Comparison of ENCODE assay signal across 17 cellular contexts in genomic region chrX:40501456-40501855, GRCh38.
DNase-seq lines count a peak whose midpoint lies in the region; ATAC-seq, FAIRE-seq and TF ChIP-seq lines count a peak whose summit lies in the region.
"Had no signal": no experiment of that assay in that cellular context is flagged by ENCODE, and none has a peak within 500 bp of the region (broad histone marks: within the 10 kb centered on the region; RNA-seq: fewer than 3 reads in every experiment).

No MANE protein-coding gene starts in this region.

- no peak overlapping the region for H4K8ac ChIP-seq in IMR-90 (ENCODE audit: low read depth in 2 of 2, low read length in 2 of 2)

- H3K4me1 Mint-ChIP-seq in progenitor cell of endocrine pancreas (ENCODE audit: low read depth) (no peaks in the 10 kb centered on the region), T-cell (no peaks in the 10 kb centered on the region)
- H3K4me1 Mint-ChIP-seq: CD4-positive, alpha-beta memory T cell had no signal

- H3K9me3 Mint-ChIP-seq in progenitor cell of endocrine pancreas (ENCODE audit: low read depth) (peaks cover 9% of the 10 kb centered on the region), T-cell (no peaks in the 10 kb centered on the region)
- H3K9me3 Mint-ChIP-seq: CD4-positive, alpha-beta memory T cell; HFFc6 had no signal

- H3K4me3 ChIP-seq in IMR-90 (ENCODE audit: insufficient read depth, low read depth, low read length) = no peak overlapping the region
- H3K4me3 ChIP-seq: HAP-1 had no signal

- ATAC-seq in IMR-90 (ENCODE audit: low read depth) (no peak), T-cell (replicated peaks in 1 of 4) (no peak)

- no peak for TF ChIP-seq POLR2A in IMR-90 (IDR thresholded peaks at IDR 0.05; ENCODE audit: low read depth, low read length)

- no peaks in the 10 kb centered on the region for H3K36me3 ChIP-seq in IMR-90 (ENCODE audit: control insufficient read depth, insufficient read depth, low read length)
- H3K36me3 ChIP-seq: HAP-1 had no signal

- no peak overlapping the region for H2AK9ac ChIP-seq in IMR-90 (replicated peaks; ENCODE audit: low read depth, low read length, poor library complexity)

- H3K4me2 ChIP-seq in IMR-90 (ENCODE audit: low read depth, low read length) = no peak overlapping the region

- no peak overlapping the region for H3K27ac ChIP-seq in IMR-90 (ENCODE audit: insufficient read depth, low read length)

- CTCF ChIA-PET in IMR-90 (lab: Yijun Ruan, JAX) (no interaction called here), T-cell (lab: Charles Lee) (interaction anchor here in 1 of 2 donors (1.0 kb wide), 1 partner anchor 43 kb away, joined by 3 read pairs; no protein-coding TSS in a partner anchor)

- H3K27me3 Mint-ChIP-seq in progenitor cell of endocrine pancreas (no peaks in the 10 kb centered on the region), T-cell (peaks cover 0 to 26% of the 10 kb centered on the region in 2 donors)
- H3K27me3 Mint-ChIP-seq: CD4-positive, alpha-beta memory T cell had no signal

- H3K79me1 ChIP-seq in IMR-90 (ENCODE audit: low read depth in 1 of 2, low read length in 2 of 2) = no peaks in the 10 kb centered on the region

- DNase-seq in IMR-90 = no peak
- DNase-seq in NCI-H69 (lab: John Stamatoyannopoulos, UW) = peak; percentile 14
- DNase-seq in posterior vena cava (ENCODE audit: low spot score) = peak; percentile 53
- no peak for DNase-seq in progenitor cell of endocrine pancreas (ENCODE audit: low spot score, unreplicated experiment)
- no peak for DNase-seq in T-cell
- DNase-seq in D721Med (ENCODE audit: insufficient read length, low spot score) = no peak
- DNase-seq: Calu3; CD4-positive, alpha-beta memory T cell; COR-L47; DMS153; DND-41; GOT3; HFFc6 had no signal

- no peak overlapping the region for H2BK20ac ChIP-seq in IMR-90 (ENCODE audit: low read depth, low read length)

- no peak overlapping the region for H4K91ac ChIP-seq in IMR-90 (ENCODE audit: insufficient read depth, low read depth, low read length)

- no peak overlapping the region for H3K18ac ChIP-seq in IMR-90 (ENCODE audit: low read depth, low read length)

- no TSS peak for BruUV-seq in IMR-90 (replicated peaks; lab: Mats Ljungman, UMichigan)

- no peak overlapping the region for H3K56ac ChIP-seq in IMR-90 (ENCODE audit: extremely low read depth, insufficient read depth, low read length)

- no peak overlapping the region for H2BK5ac ChIP-seq in IMR-90 (ENCODE audit: low read depth, low read length, poor library complexity, severe bottlenecking)

- H2AFZ ChIP-seq in IMR-90 (replicated peaks; ENCODE audit: low read length, poor library complexity) = peak overlapping the region; percentile 23

- POLR2A ChIA-PET in IMR-90 (lab: Charles Lee; ENCODE audit: unreplicated experiment) = no interaction called here
- POLR2A ChIA-PET in T-cell (lab: Charles Lee) = no interaction called here

- intact Hi-C loops in IMR-90 (cut with micrococcal nuclease) (no loop called here), posterior vena cava (cut with DNase I) (loop anchor here in 1 of 2 donors (5.0 to 10.0 kb wide), 2 partner anchors 996 to 1847 kb away; no protein-coding TSS in a partner anchor)

- H2BK15ac ChIP-seq in IMR-90 (ENCODE audit: low read depth, low read length) = no peak overlapping the region

- no peaks in the 10 kb centered on the region for H4K20me1 ChIP-seq in IMR-90 (ENCODE audit: insufficient read depth, low read length)

- H3K14ac ChIP-seq in IMR-90 (replicated peaks; ENCODE audit: low read depth, low read length) = no peak overlapping the region

- no peak overlapping the region for H2AK5ac ChIP-seq in IMR-90 (ENCODE audit: low read depth, low read length)

- no peak overlapping the region for H3K23ac ChIP-seq in IMR-90 (ENCODE audit: low read depth, low read length)

- TF ChIP-seq CTCF in IMR-90 (conservative IDR thresholded peaks at IDR 0.05; ENCODE audit: low read depth, low read length) (no peak), progenitor cell of endocrine pancreas (IDR thresholded peaks at IDR 0.05; ENCODE audit: unreplicated experiment) (no peak), D721Med (IDR thresholded peaks at IDR 0.05; ENCODE audit: insufficient read depth, missing control alignments) (no peak)

- no peak for TF ChIP-seq RAD21 in IMR-90 (IDR thresholded peaks at IDR 0.05; ENCODE audit: low read length)

- no peak overlapping the region for H3K27ac Mint-ChIP-seq in progenitor cell of endocrine pancreas
- H3K27ac Mint-ChIP-seq in T-cell = no peak overlapping the region
- H3K27ac Mint-ChIP-seq: CD4-positive, alpha-beta memory T cell; HFFc6 had no signal

- dilution Hi-C loops in IMR-90 (cut with HindIII; ENCODE audit: low sequenced_read_pairs, unreplicated experiment) = no loop called here

- no peaks in the 10 kb centered on the region for H3K9me3 ChIP-seq in IMR-90 (ENCODE audit: control insufficient read depth, insufficient read depth, low read length)
- H3K9me3 ChIP-seq: HAP-1 had no signal

- H3K9me1 ChIP-seq in IMR-90 (ENCODE audit: insufficient read depth, low read length) = no peaks in the 10 kb centered on the region

- H3K4me1 ChIP-seq in IMR-90 (ENCODE audit: control insufficient read depth, insufficient read depth, low read length) = no peaks in the 10 kb centered on the region
- H3K4me1 ChIP-seq: HAP-1 had no signal

- H3K36me3 Mint-ChIP-seq in progenitor cell of endocrine pancreas (ENCODE audit: insufficient read depth) (no peaks in the 10 kb centered on the region), T-cell (no peaks in the 10 kb centered on the region)
- H3K36me3 Mint-ChIP-seq: CD4-positive, alpha-beta memory T cell had no signal

- in situ Hi-C loops in IMR-90 (cut with MboI; ENCODE audit: low sequenced_read_pairs) = no loop called here

- no peak overlapping the region for H4K5ac ChIP-seq in IMR-90 (ENCODE audit: low read depth, low read length)

- H3K9ac ChIP-seq in IMR-90 (ENCODE audit: low read depth, low read length) = no peak overlapping the region

- FAIRE-seq in D721Med (lab: Jason Lieb, UNC) = no peak
- FAIRE-seq: G401.6, GM12892, H54 had no signal

- no peak overlapping the region for H2BK120ac ChIP-seq in IMR-90 (ENCODE audit: low read depth, low read length)

- no peak overlapping the region for H3K4me3 Mint-ChIP-seq in progenitor cell of endocrine pancreas (ENCODE audit: low read depth)
- H3K4me3 Mint-ChIP-seq in T-cell = no peak overlapping the region
- H3K4me3 Mint-ChIP-seq: CD4-positive, alpha-beta memory T cell; HFFc6 had no signal

- peaks cover 16% of the 10 kb centered on the region for H3K27me3 ChIP-seq in IMR-90 (ENCODE audit: control insufficient read depth, insufficient read depth, low read length)

- 75% methylated on average over 4 of the region's 7 CpGs; no CpG with 5 or more reads in 1 of the 2 experiments for WGBS in IMR-90 (ENCODE audit: extremely low coverage in 2 of 2, insufficient read length in 1 of 2), 2 experiments

- H3K4ac ChIP-seq in IMR-90 (ENCODE audit: low read depth, low read length) = no peak overlapping the region

TF ChIP-seq in IMR-90, 13 proteins besides CTCF, POLR2A, EP300 and RAD21:
- TF ChIP-seq MAZ (IDR thresholded peaks at IDR 0.05; ENCODE audit: borderline replicate concordance, low read depth, low read length) (no peak), SMC3 (IDR thresholded peaks at IDR 0.05; ENCODE audit: low read depth, low read length) (no peak), CEBPB (IDR thresholded peaks at IDR 0.05; ENCODE audit: low read depth, low read length) (no peak), BHLHE40 (IDR thresholded peaks at IDR 0.05; ENCODE audit: low read depth, low read length) (no peak), ELK1 (IDR thresholded peaks at IDR 0.05; ENCODE audit: borderline replicate concordance, low read depth, low read length) (no peak), MAFK (IDR thresholded peaks at IDR 0.05; ENCODE audit: low read depth, low read length) (no peak), MXI1 (IDR thresholded peaks at IDR 0.05; ENCODE audit: borderline replicate concordance, low read depth, low read length) (no peak), RCOR1 (IDR thresholded peaks at IDR 0.05; ENCODE audit: insufficient replicate concordance, low read length) (no peak), RFX5 (IDR thresholded peaks at IDR 0.05; ENCODE audit: low read depth, low read length) (no peak), FOS (IDR thresholded peaks at IDR 0.05; ENCODE audit: low read depth, low read length) (no peak), NFE2L2 (IDR thresholded peaks at IDR 0.05; ENCODE audit: low read depth, low read length) (no peak), CHD1 (IDR thresholded peaks at IDR 0.05; ENCODE audit: low read depth, low read length) (no peak), USF2 (IDR thresholded peaks at IDR 0.05; ENCODE audit: low read depth, low read length) (no peak)
TF ChIP-seq in IMR-90: peak in this region for 0.

Comparison
In these comparisons a context has a peak if more than half of its experiments do, and no peak if none do; other contexts are left out.
1. DNase-seq: peak in NCI-H69 (single experiment) and posterior vena cava (single experiment); none in IMR-90 (single experiment), progenitor cell of endocrine pancreas (single experiment), T-cell (0 of 34) and D721Med (single experiment).